ENCODE assay signal across 1 cellular context in the genomic region with DNA sequence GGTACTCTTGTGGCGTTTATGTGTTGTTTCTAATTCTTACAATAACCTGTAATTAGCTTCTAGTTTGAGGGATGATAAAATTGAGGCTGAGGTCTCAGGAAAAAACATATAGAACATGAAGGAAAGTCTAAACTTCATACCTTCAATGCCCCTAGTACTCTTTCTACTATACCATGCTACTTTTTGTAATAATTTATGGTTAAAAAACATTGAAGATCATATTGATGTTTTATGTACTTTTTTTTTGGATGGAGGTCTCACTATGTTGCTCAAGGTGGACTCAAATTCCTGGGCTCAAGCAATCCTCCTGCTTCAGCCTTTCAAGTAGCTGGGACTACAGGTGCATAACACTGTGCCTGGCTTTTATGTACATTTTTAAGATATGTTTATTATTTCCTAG.
TF ChIP-seq lines count a peak whose summit lies in the region.

No MANE protein-coding gene starts in this region.

TF ChIP-seq in HepG2, 621 proteins besides CTCF, POLR2A, EP300 and RAD21:
- TF ChIP-seq ZNF550 (CRISPR knock-in tag; IDR thresholded peaks at IDR 0.05; ENCODE audit: borderline replicate concordance) (no peak), SNRNP70 (IDR thresholded peaks at IDR 0.05; ENCODE audit: low read depth, low read length) (0 out of 2 replicates have a peak, but pooled peaks have one; percentile 56), ARID2 (CRISPR knock-in tag; IDR thresholded peaks at IDR 0.05; ENCODE audit: borderline replicate concordance) (peak; percentile 69; the same call in 1 of the 2 replicates), DPF2 (CRISPR knock-in tag; IDR thresholded peaks at IDR 0.05; ENCODE audit: borderline replicate concordance, low read depth) (no peak), ZNF549 (CRISPR knock-in tag; IDR thresholded peaks at IDR 0.05) (0 out of 2 replicates have a peak, but pooled peaks have one; percentile 7), SNAPC2 (CRISPR knock-in tag; IDR thresholded peaks at IDR 0.05) (0 out of 2 replicates have a peak, but pooled peaks have one; percentile 30), ZNF547 (CRISPR knock-in tag; IDR thresholded peaks at IDR 0.05) (no peak), ZNF264 (CRISPR knock-in tag; IDR thresholded peaks at IDR 0.05) (0 out of 2 replicates have a peak, but pooled peaks have one; percentile 2), TBX2 (CRISPR knock-in tag; IDR thresholded peaks at IDR 0.05; ENCODE audit: borderline replicate concordance) (no peak), ZNF382 (CRISPR knock-in tag; IDR thresholded peaks at IDR 0.05; ENCODE audit: borderline replicate concordance) (no peak), TSC22D2 (CRISPR knock-in tag; IDR thresholded peaks at IDR 0.05; ENCODE audit: borderline replicate concordance) (no peak), PHF5A (CRISPR knock-in tag; IDR thresholded peaks at IDR 0.05; ENCODE audit: low read depth, unreplicated experiment) (no peak), ZNF841 (CRISPR knock-in tag; IDR thresholded peaks at IDR 0.05; ENCODE audit: borderline replicate concordance) (no peak), ZNF180 (CRISPR knock-in tag; IDR thresholded peaks at IDR 0.05; ENCODE audit: borderline replicate concordance, low read depth) (no peak)
- TF ChIP-seq, protein P1, sequence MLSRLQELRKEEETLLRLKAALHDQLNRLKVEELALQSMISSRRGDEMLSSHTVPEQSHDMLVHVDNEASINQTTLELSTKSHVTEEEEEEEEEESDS (CRISPR knock-in tag; IDR thresholded peaks at IDR 0.05; ENCODE audit: borderline replicate concordance): peak; percentile 74; the same call in 1 of the 2 replicates
- TF ChIP-seq, protein P2, sequence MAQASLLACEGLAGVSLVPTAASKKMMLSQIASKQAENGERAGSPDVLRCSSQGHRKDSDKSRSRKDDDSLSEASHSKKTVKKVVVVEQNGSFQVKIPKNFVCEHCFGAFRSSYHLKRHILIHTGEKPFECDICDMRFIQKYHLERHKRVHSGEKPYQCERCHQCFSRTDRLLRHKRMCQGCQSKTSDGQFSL (CRISPR knock-in tag; IDR thresholded peaks at IDR 0.05): no peak
